Comparison of ENCODE assay signal across 9 cellular contexts in genomic region chr3:188946837-188947236, GRCh38.
A peak's percentile ranks its signal among the peaks of the same experiment; 100 is the strongest.
DNase-seq lines count a peak whose midpoint lies in the region; ATAC-seq and TF ChIP-seq lines count a peak whose summit lies in the region.
"Had no signal": no experiment of that assay in that cellular context is flagged by ENCODE, and none has a peak within 500 bp of the region (broad histone marks: within the 10 kb centered on the region; RNA-seq: fewer than 3 reads in every experiment).

No MANE protein-coding gene starts in this region.

- DNase-seq in CD1c-positive myeloid dendritic cell (ENCODE audit: extremely low spot score) (peak; percentile 64), WERI-Rb-1 (no peak), glutamatergic neuron (no peak), prostate gland (ENCODE audit: low spot score) (no peak), COLO829 (ENCODE audit: low spot score) (no peak), NCI-H524 (lab: John Stamatoyannopoulos, UW) (no peak), NCI-H748 treated with DMSO at 0.1 percent for 48 hours (lab: John Stamatoyannopoulos, UW) (no peak)

- no peak overlapping the region for H3K27ac Mint-ChIP-seq in glutamatergic neuron (ENCODE audit: unreplicated experiment)

- TF ChIP-seq CTCF in WERI-Rb-1 (IDR thresholded peaks at IDR 0.05; ENCODE audit: low read depth, low read length) (no peak), glutamatergic neuron (IDR thresholded peaks at IDR 0.05; ENCODE audit: partially characterized antibody, unreplicated experiment) (no peak), prostate gland (IDR thresholded peaks at IDR 0.05) (no peak)

- peaks cover 4% of the 10 kb centered on the region for H3K9me3 Mint-ChIP-seq in glutamatergic neuron (ENCODE audit: unreplicated experiment)
- H3K9me3 Mint-ChIP-seq: central memory CD8-positive, alpha-beta T cell had no signal

- no peaks in the 10 kb centered on the region for H3K36me3 ChIP-seq in WERI-Rb-1
- no peaks in the 10 kb centered on the region for H3K36me3 ChIP-seq in prostate gland

- WGBS in prostate gland, result 48% methylated on average over 8 of the region's 8 CpGs

- intact Hi-C loops in prostate gland (cut with DNase I), result loop anchor here (5.0 to 10.0 kb wide), 3 partner anchors 322 to 895 kb away; partner anchors contain the start of gene LPP

- H3K27me3 Mint-ChIP-seq in glutamatergic neuron (ENCODE audit: unreplicated experiment), result no peaks in the 10 kb centered on the region

- H3K27ac ChIP-seq in WERI-Rb-1 (no peak overlapping the region), prostate gland (peak overlapping the region; percentile 90)

- TF ChIP-seq POLR2A in prostate gland (IDR thresholded peaks at IDR 0.05) (no peak), GM18505 (IDR thresholded peaks at IDR 0.05; ENCODE audit: borderline replicate concordance, extremely low read depth, insufficient read depth, insufficient read length) (no peak)

- H3K27me3 ChIP-seq in WERI-Rb-1 (ENCODE audit: insufficient read depth, low read depth, severe bottlenecking), result peaks cover 4% of the 10 kb centered on the region
- no peaks in the 10 kb centered on the region for H3K27me3 ChIP-seq in prostate gland (replicated peaks; ENCODE audit: insufficient read depth)

- H3K9me3 ChIP-seq in WERI-Rb-1 (ENCODE audit: severe bottlenecking) (no peaks in the 10 kb centered on the region), prostate gland (no peaks in the 10 kb centered on the region)

- H3K36me3 Mint-ChIP-seq in glutamatergic neuron (ENCODE audit: unreplicated experiment), result no peaks in the 10 kb centered on the region

- no peak for ATAC-seq in GM18505 (IDR thresholded peaks at IDR 0.05; ENCODE audit: unreplicated experiment)

- no peaks in the 10 kb centered on the region for H3K4me1 Mint-ChIP-seq in glutamatergic neuron (ENCODE audit: low read depth, unreplicated experiment)
- H3K4me1 Mint-ChIP-seq: central memory CD8-positive, alpha-beta T cell had no signal

- peak overlapping the region; percentile 78 for H3K4me3 Mint-ChIP-seq in glutamatergic neuron (ENCODE audit: unreplicated experiment)
- H3K4me3 Mint-ChIP-seq: central memory CD8-positive, alpha-beta T cell had no signal

- H3K4me3 ChIP-seq in WERI-Rb-1 (ENCODE audit: low read depth, low read length) (peak overlapping the region; percentile 43), prostate gland (peak overlapping the region in 1 of 2 donors; percentile 30)

- peaks cover 9% of the 10 kb centered on the region for H3K4me1 ChIP-seq in prostate gland (replicated peaks)
